In the genomic region with DNA sequence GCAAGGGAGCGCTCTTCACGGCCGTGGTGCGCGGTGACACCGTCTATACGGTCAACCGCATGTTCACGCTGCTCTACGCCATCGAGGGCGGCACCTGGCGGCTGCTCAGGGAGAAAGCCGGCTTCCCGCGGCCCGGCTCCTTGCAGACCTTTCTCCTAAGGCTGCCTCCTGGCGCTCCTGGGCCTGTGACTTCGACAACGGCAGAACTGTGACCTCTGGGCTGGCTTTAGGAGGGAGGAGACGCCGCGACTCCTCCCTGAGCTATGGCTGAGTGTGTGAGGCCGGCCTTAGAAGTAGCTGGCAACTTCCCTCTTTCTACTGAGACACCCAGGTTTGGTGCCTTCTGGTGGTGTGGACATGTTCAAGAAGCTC, we compare ENCODE assay signal across 9 cellular contexts. TPM values are rescaled to one million over a fixed set of nuclear protein-coding genes. Genes with fewer than 3 reads are reported as not detected.
DNase-seq lines count a peak whose midpoint lies in the region; ATAC-seq, FAIRE-seq and TF ChIP-seq lines count a peak whose summit lies in the region.
"Had no signal": no experiment of that assay in that cellular context is flagged by ENCODE, and none has a peak within 500 bp of the region (broad histone marks: within the 10 kb centered on the region; RNA-seq: fewer than 3 reads in every experiment).

No MANE protein-coding gene starts in this region.

- in situ Hi-C loops in G401 (cut with HindIII; ENCODE audit: low sequenced_read_pairs) = no loop called here

- H3K4me3 ChIP-seq in astrocyte (ENCODE audit: insufficient read depth, low read depth, low read length) (no peak overlapping the region), kidney (ENCODE audit: low read length in 2 of 2) (no peak overlapping the region)

- H3K27ac ChIP-seq in astrocyte (ENCODE audit: low read depth, low read length) (no peak overlapping the region), kidney (ENCODE audit: low read depth in 2 of 2, low read length in 2 of 2) (no peak overlapping the region)
- H3K27ac ChIP-seq: breast epithelium had no signal

- peak overlapping the region; percentile 63 for H2AFZ ChIP-seq in astrocyte (ENCODE audit: low read depth, low read length)

- H3K4me1 ChIP-seq in astrocyte (ENCODE audit: insufficient read depth, low read length) = peaks cover 9% of the 10 kb centered on the region
- H3K4me1 ChIP-seq in kidney (ENCODE audit: control insufficient read depth in 1 of 2, insufficient read depth in 1 of 2, low read depth in 1 of 2, low read length in 2 of 2) = peaks cover 0 to 7% of the 10 kb centered on the region in 2 donors
- H3K4me1 ChIP-seq: breast epithelium had no signal

- FAIRE-seq in astrocyte (lab: Jason Lieb, UNC) = no peak
- no peak for FAIRE-seq in kidney (lab: Jason Lieb, UNC)

- H3K4me1 Mint-ChIP-seq in CD14-positive monocyte (peaks cover 12% of the 10 kb centered on the region), astrocyte (ENCODE audit: low read depth, unreplicated experiment) (peaks cover 7% of the 10 kb centered on the region)

- H3K36me3 ChIP-seq in astrocyte (ENCODE audit: insufficient read depth, low read length) = no peaks in the 10 kb centered on the region
- no peaks in the 10 kb centered on the region for H3K36me3 ChIP-seq in kidney (ENCODE audit: control insufficient read depth in 1 of 2, insufficient read depth in 2 of 2, low read length in 2 of 2)
- H3K36me3 ChIP-seq: breast epithelium had no signal

- H4K20me1 ChIP-seq in astrocyte (ENCODE audit: insufficient read depth, low read length) = no peaks in the 10 kb centered on the region

- H3K27me3 Mint-ChIP-seq in CD14-positive monocyte (ENCODE audit: low read depth in 3 of 3) (peaks cover 34 to 58% (median 37%) of the 10 kb centered on the region in 3 donors), astrocyte (ENCODE audit: low read depth, unreplicated experiment) (peaks cover 49% of the 10 kb centered on the region)

- H3K4me3 Mint-ChIP-seq in CD14-positive monocyte = peak overlapping the region; percentile 51 to 83
- H3K4me3 Mint-ChIP-seq in astrocyte (ENCODE audit: unreplicated experiment) = no peak overlapping the region

- H3K9me3 ChIP-seq in astrocyte (ENCODE audit: insufficient read depth, low read depth, low read length) = no peaks in the 10 kb centered on the region
- H3K9me3 ChIP-seq in kidney (ENCODE audit: control insufficient read depth in 1 of 2, low read length in 2 of 2) = no peaks in the 10 kb centered on the region
- H3K9me3 ChIP-seq: breast epithelium had no signal

- no peak for DNase-seq in CD14-positive monocyte (ENCODE audit: low spot score)
- DNase-seq in SK-N-DZ (ENCODE audit: low spot score) = peak; percentile 70
- DNase-seq in astrocyte (ENCODE audit: low read depth) = no peak
- DNase-seq in kidney = peak; percentile 80
- peak; percentile 36 to 50 for DNase-seq in stimulated activated CD4-positive, alpha-beta T cell treated with anti-CD3 and anti-CD28 coated beads, Interleukin-4, amount 100 ng/mL, for 48 hours (ENCODE audit: low read depth in 2 of 2)
- no peak for DNase-seq in G401 (ENCODE audit: low spot score)

- intact Hi-C loops in CD14-positive monocyte (cut with micrococcal nuclease) (no loop called here), kidney (cut with DNase I) (no loop called here)

- H3K27ac Mint-ChIP-seq in CD14-positive monocyte = no peak overlapping the region
- H3K27ac Mint-ChIP-seq in astrocyte (ENCODE audit: unreplicated experiment) = no peak overlapping the region

- H3K9ac ChIP-seq in astrocyte (ENCODE audit: low read length) (no peak overlapping the region), kidney (ENCODE audit: low read length in 2 of 2) (no peak overlapping the region)

- no peak for ATAC-seq in HG02798 (IDR thresholded peaks at IDR 0.05; ENCODE audit: poor library complexity, unreplicated experiment)
- ATAC-seq in GM19035 (IDR thresholded peaks at IDR 0.05; ENCODE audit: unreplicated experiment) = no peak

- H3K36me3 Mint-ChIP-seq in CD14-positive monocyte = peaks cover 0 to 3% of the 10 kb centered on the region in 2 donors
- H3K36me3 Mint-ChIP-seq in astrocyte (ENCODE audit: low read depth, unreplicated experiment) = peaks cover 2% of the 10 kb centered on the region

- no peaks in the 10 kb centered on the region for H3K79me2 ChIP-seq in astrocyte (ENCODE audit: insufficient read depth, low read length)

- TF ChIP-seq CTCF in CD14-positive monocyte (IDR thresholded peaks at IDR 0.05) (no peak), astrocyte (IDR thresholded peaks at IDR 0.05; ENCODE audit: insufficient read depth, low read depth, low read length) (peak; percentile 23), kidney (IDR thresholded peaks at IDR 0.05; ENCODE audit: borderline replicate concordance, extremely low read depth, insufficient read depth) (peak; percentile 72)

- H3K27me3 ChIP-seq in astrocyte (ENCODE audit: insufficient read depth, low read length) = peaks cover 36% of the 10 kb centered on the region

- H3K4me2 ChIP-seq in astrocyte (ENCODE audit: low read length) = peak overlapping the region; percentile 33

- peaks cover 2 to 7% (median 5%) of the 10 kb centered on the region in 7 donors for H3K9me3 Mint-ChIP-seq in CD14-positive monocyte
- H3K9me3 Mint-ChIP-seq in astrocyte (ENCODE audit: unreplicated experiment) = peaks cover 10% of the 10 kb centered on the region

RNA-seq across cellular contexts. Expression of gene KBTBD13, which starts 1.4 kb away (rescaled TPM):
- polyA plus RNA-seq in CD14-positive monocyte (not detected), kidney (ENCODE audit: insufficient read depth, low read depth, low replicate concordance) (not detected)
- 0.10 and 0.23 TPM in 2 replicates for polyA plus RNA-seq in SK-N-DZ (2014; cell fraction: cytosol; rRNA removed)
- polyA plus RNA-seq in SK-N-DZ (2014; cell fraction: nucleus; rRNA removed) = 0.39 TPM in 1 of 2 replicates, not detected in the other
- total RNA-seq in astrocyte (not detected in 2 replicates), kidney (0.06 TPM)
- total RNA-seq in G401 (2014; rRNA removed; shearing (Covaris generic)) = 0.37 TPM in 1 of 2 replicates, not detected in the other

RNA-seq across cellular contexts. Expression of gene RASL12, which starts 10.2 kb away (rescaled TPM):
- polyA plus RNA-seq in CD14-positive monocyte (not detected), kidney (ENCODE audit: insufficient read depth, low read depth, low replicate concordance) (6.7 TPM)
- polyA plus RNA-seq in SK-N-DZ (2014; cell fraction: cytosol; rRNA removed) = not detected in 2 replicates
- not detected in 2 replicates for polyA plus RNA-seq in SK-N-DZ (2014; cell fraction: nucleus; rRNA removed)
- total RNA-seq in astrocyte (0.32 and 0.36 TPM in 2 replicates), kidney (7.6 TPM)
- total RNA-seq in G401 (2014; rRNA removed; shearing (Covaris generic)) = not detected in 2 replicates

RNA-seq across cellular contexts. Expression of gene SLC51B, which starts 32.8 kb away (rescaled TPM):
- polyA plus RNA-seq in CD14-positive monocyte (not detected), kidney (ENCODE audit: insufficient read depth, low read depth, low replicate concordance) (40.9 TPM)
- not detected in 2 replicates for polyA plus RNA-seq in SK-N-DZ (2014; cell fraction: cytosol; rRNA removed)
- not detected in 2 replicates for polyA plus RNA-seq in SK-N-DZ (2014; cell fraction: nucleus; rRNA removed)
- total RNA-seq in astrocyte (not detected in 2 replicates), kidney (2.9 TPM)
- total RNA-seq in G401 (2014; rRNA removed; shearing (Covaris generic)) = not detected in 2 replicates
- total RNA-seq: breast epithelium had no signal

RNA-seq across cellular contexts. Expression of gene UBAP1L, which starts 37.0 kb away (rescaled TPM):
- polyA plus RNA-seq in CD14-positive monocyte (not detected), kidney (ENCODE audit: insufficient read depth, low read depth, low replicate concordance) (2.1 TPM)
- polyA plus RNA-seq in SK-N-DZ (2014; cell fraction: cytosol; rRNA removed) = 0.58 and 0.83 TPM in 2 replicates
- 7.6 and 9.6 TPM in 2 replicates for polyA plus RNA-seq in SK-N-DZ (2014; cell fraction: nucleus; rRNA removed)
- total RNA-seq in astrocyte (1.8 and 1.9 TPM in 2 replicates), kidney (5.4 TPM)
- total RNA-seq in G401 (2014; rRNA removed; shearing (Covaris generic)) = 0.24 and 0.25 TPM in 2 replicates

RNA-seq across cellular contexts. Expression of gene MTFMT, which starts 48.5 kb away (rescaled TPM):
- polyA plus RNA-seq in CD14-positive monocyte (10 to 100 TPM in 1 of 2 donors, 1 to 10 TPM in 1; 9.0 to 10.8 TPM), kidney (ENCODE audit: insufficient read depth, low read depth, low replicate concordance) (11.7 TPM)
- 15.7 and 22.6 TPM in 2 replicates for polyA plus RNA-seq in SK-N-DZ (2014; cell fraction: cytosol; rRNA removed)
- 11.9 and 13.0 TPM in 2 replicates for polyA plus RNA-seq in SK-N-DZ (2014; cell fraction: nucleus; rRNA removed)
- total RNA-seq in astrocyte (12.3 and 13.5 TPM in 2 replicates), kidney (12.5 TPM)
- total RNA-seq in G401 (2014; rRNA removed; shearing (Covaris generic)) = 34.2 and 99.1 TPM in 2 replicates

Comparison
In these comparisons a context has a peak if more than half of its experiments do, and no peak if none do; other contexts are left out.
1. DNase-seq: peak in SK-N-DZ (single experiment), kidney (single experiment) and stimulated activated CD4-positive, alpha-beta T cell treated with anti-CD3 and anti-CD28 coated beads, Interleukin-4, amount 100 ng/mL, for 48 hours (2 of 2); none in CD14-positive monocyte (single experiment), astrocyte (single experiment) and G401 (single experiment).